ENCODE assay signal across 8 cellular contexts in genomic region chr6:90286884-90287488, GRCh38. TPM values are rescaled to one million over a fixed set of nuclear protein-coding genes. Genes with fewer than 3 reads are reported as not detected.
DNase-seq lines count a peak whose midpoint lies in the region; ATAC-seq and TF ChIP-seq lines count a peak whose summit lies in the region.

No MANE protein-coding gene starts in this region.

- peak overlapping the region; percentile 31 to 84 (median 78) for H3K4me3 Mint-ChIP-seq in T-cell

- dilution Hi-C loops in mammary epithelial cell (cut with HindIII; ENCODE audit: low sequenced_read_pairs), result loop anchor here (25.0 kb wide), 2 partner anchors 100 to 325 kb away; no protein-coding TSS in a partner anchor

- no peak overlapping the region for H2AFZ ChIP-seq in mammary epithelial cell (ENCODE audit: low read depth, low read length)

- intact Hi-C loops in mammary epithelial cell (cut with micrococcal nuclease), result loop anchor here (1.0 kb wide), 3 partner anchors 106 to 192 kb away; no protein-coding TSS in a partner anchor

- no peak for TF ChIP-seq POLR2A in upper lobe of left lung (IDR thresholded peaks at IDR 0.05)

- in situ Hi-C loops in mammary epithelial cell (cut with MboI; ENCODE audit: low sequenced_read_pairs in 2 of 2), result loop anchor here (5.0 to 25.0 kb wide), 3 partner anchors 72 to 300 kb away; no protein-coding TSS in a partner anchor

- no peaks in the 10 kb centered on the region for H3K27me3 ChIP-seq in mammary epithelial cell (ENCODE audit: insufficient read depth, low read length)
- no peaks in the 10 kb centered on the region for H3K27me3 ChIP-seq in upper lobe of left lung

- H4K20me1 ChIP-seq in mammary epithelial cell (ENCODE audit: insufficient read depth, low read length), result no peaks in the 10 kb centered on the region

- H3K36me3 Mint-ChIP-seq in T-cell, result peaks cover 37% of the 10 kb centered on the region

- no peak for ATAC-seq in T-cell (replicated peaks in 1 of 4)
- no peak for ATAC-seq in upper lobe of left lung (ENCODE audit: low FRiP score in 2 of 2)
- ATAC-seq in GM18868 (IDR thresholded peaks at IDR 0.05; ENCODE audit: unreplicated experiment), result no peak
- no peak for ATAC-seq in GM19467 (IDR thresholded peaks at IDR 0.05; ENCODE audit: unreplicated experiment)

- H3K4me3 ChIP-seq in mammary epithelial cell (replicated peaks in 1 of 3; ENCODE audit: insufficient read depth in 1 of 3, low read depth in 2 of 3, low read length in 3 of 3), result no peak overlapping the region
- no peak overlapping the region for H3K4me3 ChIP-seq in upper lobe of left lung

- CTCF ChIA-PET in T-cell (lab: Charles Lee), result interaction anchor here (1.0 to 2.9 kb wide), 2 partner anchors 67 to 106 kb away, joined by 3 to 8 read pairs; no protein-coding TSS in a partner anchor
- CTCF ChIA-PET in mammary epithelial cell (lab: Charles Lee; ENCODE audit: low non-redundant PET), result no interaction called here

- peaks cover 0 to 4% (median 3%) of the 10 kb centered on the region in 3 donors for H3K9me3 Mint-ChIP-seq in T-cell

- POLR2A ChIA-PET in T-cell (lab: Charles Lee), result interaction anchor here in 1 of 2 donors (0.7 kb wide), 1 partner anchor 9 kb away, joined by 5 read pairs; no protein-coding TSS in a partner anchor

- H3K27me3 Mint-ChIP-seq in T-cell, result no peaks in the 10 kb centered on the region

- WGBS in mammary epithelial cell (ENCODE audit: low coverage, missing lambda C conversion rate), result 69% methylated on average over 4 of the region's 4 CpGs
- WGBS in upper lobe of left lung, 2 donors, result 80 to 91% methylated on average over 4 of the region's 4 CpGs

- TF ChIP-seq EP300 in upper lobe of left lung (IDR thresholded peaks at IDR 0.05), result no peak

- H3K4me1 ChIP-seq in mammary epithelial cell (ENCODE audit: insufficient read depth, low read length) (peaks cover 24% of the 10 kb centered on the region), upper lobe of left lung (peaks cover 16 to 27% (median 22%) of the 10 kb centered on the region in 4 donors)

- H3K27ac Mint-ChIP-seq in T-cell, result peak overlapping the region; percentile 94 to 98

- H3K27ac ChIP-seq in mammary epithelial cell (ENCODE audit: insufficient read depth, low read depth, low read length), result no peak overlapping the region
- H3K27ac ChIP-seq in upper lobe of left lung, result no peak overlapping the region

- TF ChIP-seq CTCF in mammary epithelial cell (conservative IDR thresholded peaks at IDR 0.05 in 1 of 2, IDR thresholded peaks at IDR 0.05 in 1 of 2; ENCODE audit: extremely low read depth in 1 of 2, insufficient read depth in 1 of 2, low read depth in 1 of 2, low read length in 2 of 2), result peak; percentile 90 to 92
- TF ChIP-seq CTCF in upper lobe of left lung (IDR thresholded peaks at IDR 0.05), result peak in 5 of 6 experiments; percentile 37 to 56 (median 51)

- no peak overlapping the region for H3K9ac ChIP-seq in mammary epithelial cell (ENCODE audit: insufficient read depth, low read length)

- peaks cover 93 to 96% (median 94%) of the 10 kb centered on the region in 3 donors for H3K4me1 Mint-ChIP-seq in T-cell

- no TSS peak for BruUV-seq in mammary epithelial cell (replicated peaks; lab: Mats Ljungman, UMichigan)

- H3K36me3 ChIP-seq in mammary epithelial cell (ENCODE audit: insufficient read depth, low read length), result no peaks in the 10 kb centered on the region
- no peaks in the 10 kb centered on the region for H3K36me3 ChIP-seq in upper lobe of left lung

- no peaks in the 10 kb centered on the region for H3K79me2 ChIP-seq in mammary epithelial cell (ENCODE audit: insufficient read depth, low read length)

- no peak overlapping the region for H3K4me2 ChIP-seq in mammary epithelial cell (ENCODE audit: insufficient read depth, low read depth, low read length)

- H3K9me3 ChIP-seq in mammary epithelial cell (replicated peaks; ENCODE audit: insufficient read depth, low read length) (no peaks in the 10 kb centered on the region), upper lobe of left lung (peaks cover 0 to 9% (median 2%) of the 10 kb centered on the region in 4 donors)

- DNase-seq in COR-L47 (lab: John Stamatoyannopoulos, UW) (peak; percentile 36), HUDEP-2 (lab: John Stamatoyannopoulos, UW; ENCODE audit: unreplicated experiment in 76 of 76) (peak in 45 of 76 experiments; percentile 8 to 69 (median 22)), T-cell (peak in 22 of 34 experiments; percentile 25 to 62 (median 41)), mammary epithelial cell (peak; percentile 48), myocyte (ENCODE audit: low read depth) (peak; percentile 8), upper lobe of left lung (peak in 1 of 2 donors; percentile 27)

RNA-seq across cellular contexts. Expression of gene BACH2, which starts 9.7 kb away (rescaled TPM):
- total RNA-seq in T-cell, result 100 to 1,000 TPM in 2 of 5 donors, 10 to 100 TPM in 3; 81.9 to 196 (median 96.7) TPM
- 1 to 10 TPM; 3.6 to 4.5 TPM for total RNA-seq in mammary epithelial cell
- 0.52 TPM for polyA plus RNA-seq in mammary epithelial cell
- 0.57 TPM for polyA minus RNA-seq in mammary epithelial cell
- total RNA-seq in myocyte, result 0.05 and 0.13 TPM in 2 replicates
- 0.37 TPM for polyA plus RNA-seq in myocyte (2012)
- total RNA-seq in upper lobe of left lung, result 1 to 10 TPM; 3.1 to 6.8 (median 5.3) TPM

Comparison
In these comparisons a context has a peak if more than half of its experiments do, and no peak if none do; other contexts are left out.
1. RNA of gene BACH2, which starts 9.7 kb away (total RNA-seq): 81.9 to 196 TPM in T-cell; 3.1 to 6.8 TPM in upper lobe of left lung, 3.6 to 4.5 TPM in mammary epithelial cell and 0.05 to 0.13 TPM in myocyte; every median in the first group is over 10 times any median in the second.